1 cellular context compared by ENCODE assay signal in the genomic region with DNA sequence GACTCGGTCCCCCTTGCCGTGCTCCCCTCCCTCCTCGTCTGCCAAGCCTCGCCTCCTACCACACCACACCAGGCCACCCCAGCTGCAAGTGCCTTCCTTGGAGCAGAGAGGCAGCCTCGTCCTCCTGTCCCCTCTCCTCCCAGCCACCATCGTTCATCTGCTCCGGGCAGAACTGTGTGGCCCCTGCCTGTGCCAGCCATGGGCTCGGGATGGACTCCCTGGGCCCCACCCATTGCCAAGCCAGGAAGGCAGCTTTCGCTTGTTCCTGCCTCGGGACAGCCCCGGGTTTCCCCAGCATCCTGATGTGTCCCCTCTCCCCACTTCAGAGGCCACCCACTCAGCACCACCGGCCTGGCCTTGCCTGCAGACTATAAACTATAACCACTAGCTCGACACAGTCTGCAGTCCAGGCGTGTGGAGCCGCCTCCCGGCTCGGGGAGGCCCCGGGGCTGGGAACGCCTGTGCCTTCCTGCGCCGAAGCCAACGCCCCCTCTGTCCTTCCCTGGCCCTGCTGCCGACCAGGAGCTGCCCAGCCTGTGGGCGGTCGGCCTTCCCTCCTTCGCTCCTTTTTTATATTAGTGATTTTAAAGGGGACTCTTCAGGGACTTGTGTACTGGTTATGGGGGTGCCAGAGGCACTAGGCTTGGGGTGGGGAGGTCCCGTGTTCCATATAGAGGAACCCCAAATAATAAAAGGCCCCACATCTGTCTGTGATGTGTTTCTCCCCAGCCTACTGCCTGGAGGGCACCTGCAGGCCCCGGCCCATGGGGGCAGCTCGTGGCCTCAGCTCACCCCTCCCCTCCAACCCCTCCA.
TF ChIP-seq lines count a peak whose summit lies in the region.

No MANE protein-coding gene starts in this region.

TF ChIP-seq in K562, 482 proteins besides CTCF, POLR2A, EP300 and RAD21:
- no peak for TF ChIP-seq ETV6 (IDR thresholded peaks at IDR 0.05; ENCODE audit: borderline replicate concordance in 1 of 2, low read depth in 2 of 2, low read length in 1 of 2)
- no peak for TF ChIP-seq ETV6 (CRISPR knock-in tag; IDR thresholded peaks at IDR 0.05; ENCODE audit: borderline replicate concordance)
- TF ChIP-seq POLR2G (IDR thresholded peaks at IDR 0.05; ENCODE audit: low read depth, low read length) = peak; percentile 25; the same call in 1 of the 2 replicates
- TF ChIP-seq ZNF184 (CRISPR knock-in tag; IDR thresholded peaks at IDR 0.05) = no peak
- TF ChIP-seq SIN3B (IDR thresholded peaks at IDR 0.05; ENCODE audit: low read depth) = no peak
- peak; percentile 83 for TF ChIP-seq ZNF263 (CRISPR knock-in tag; IDR thresholded peaks at IDR 0.05; ENCODE audit: borderline replicate concordance)
- TF ChIP-seq KDM2B (CRISPR knock-in tag; IDR thresholded peaks at IDR 0.05) = no peak
